ENCODE assay signal across 8 cellular contexts in genomic region chr6:119921491-119922010, GRCh38.
"Had no signal": no experiment of that assay in that cellular context is flagged by ENCODE, and none has a peak within 500 bp of the region (broad histone marks: within the 10 kb centered on the region; RNA-seq: fewer than 3 reads in every experiment).

No MANE protein-coding gene starts in this region.

- ATAC-seq: GM12878 had no signal

- DNase-seq: GDM1, GF-D8 had no signal

- H3K4me3 ChIP-seq: GM12878 had no signal

- FAIRE-seq: G401.6, GM12878, GM12891, GM12892, GM18507, GM19239 had no signal
